In genomic region chr7:117238472-117238871, GRCh38 we compare ENCODE assay signal across 1 cellular context.
TF ChIP-seq lines count a peak whose summit lies in the region.

No MANE protein-coding gene starts in this region.

TF ChIP-seq in IMR-90, 13 proteins besides CTCF, POLR2A, EP300 and RAD21:
- TF ChIP-seq ELK1 (IDR thresholded peaks at IDR 0.05; ENCODE audit: borderline replicate concordance, low read depth, low read length) (no peak), FOS (IDR thresholded peaks at IDR 0.05; ENCODE audit: low read depth, low read length) (no peak), USF2 (IDR thresholded peaks at IDR 0.05; ENCODE audit: low read depth, low read length) (no peak), RCOR1 (IDR thresholded peaks at IDR 0.05; ENCODE audit: insufficient replicate concordance, low read length) (no peak), NFE2L2 (IDR thresholded peaks at IDR 0.05; ENCODE audit: low read depth, low read length) (no peak), SMC3 (IDR thresholded peaks at IDR 0.05; ENCODE audit: low read depth, low read length) (no peak), CHD1 (IDR thresholded peaks at IDR 0.05; ENCODE audit: low read depth, low read length) (no peak), BHLHE40 (IDR thresholded peaks at IDR 0.05; ENCODE audit: low read depth, low read length) (no peak), MAFK (IDR thresholded peaks at IDR 0.05; ENCODE audit: low read depth, low read length) (no peak), RFX5 (IDR thresholded peaks at IDR 0.05; ENCODE audit: low read depth, low read length) (no peak), MXI1 (IDR thresholded peaks at IDR 0.05; ENCODE audit: borderline replicate concordance, low read depth, low read length) (no peak), MAZ (IDR thresholded peaks at IDR 0.05; ENCODE audit: borderline replicate concordance, low read depth, low read length) (no peak)
